8 cellular contexts compared by ENCODE assay signal in the genomic region with DNA sequence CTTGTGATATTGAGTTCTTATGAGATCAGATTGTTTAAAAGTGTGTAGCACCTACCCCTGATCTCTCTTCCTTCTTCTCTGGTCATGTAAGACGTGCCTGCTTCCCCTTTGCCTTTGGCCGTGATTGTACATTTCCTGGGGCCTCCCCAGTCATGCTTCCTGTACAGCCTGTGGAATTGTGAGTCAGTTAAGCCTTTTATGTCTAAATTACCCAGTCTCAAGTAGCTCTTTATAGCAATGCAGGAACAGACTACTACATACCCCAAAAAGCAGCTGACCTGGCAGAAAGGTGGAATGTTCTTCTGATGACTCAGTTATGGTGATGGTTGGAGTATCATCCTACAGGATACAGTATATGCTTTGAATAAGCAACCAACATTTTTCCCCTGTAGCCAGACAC. TPM values are rescaled to one million over a fixed set of nuclear protein-coding genes. Genes with fewer than 3 reads are reported as not detected.
DNase-seq lines count a peak whose midpoint lies in the region; ATAC-seq and TF ChIP-seq lines count a peak whose summit lies in the region.

No MANE protein-coding gene starts in this region.

- H3K27me3 ChIP-seq in transverse colon (no peaks in the 10 kb centered on the region), MM.1S (replicated peaks; ENCODE audit: insufficient read depth, low read length) (no peaks in the 10 kb centered on the region)

- no peaks in the 10 kb centered on the region for H3K79me2 ChIP-seq in MM.1S (ENCODE audit: low read length)

- whole genome bisulfite sequencing in transverse colon (ENCODE audit: low coverage in 1 of 2), 2 donors = 43 to 65% methylated on average over 1 to 2 of the region's 2 CpGs

- H3K27me3 Mint-ChIP-seq in type B pancreatic cell = no peaks in the 10 kb centered on the region

- no peaks in the 10 kb centered on the region for H3F3A ChIP-seq in MM.1S (ENCODE audit: insufficient read depth, low read length)

- H3K9me2 ChIP-seq in MM.1S (replicated peaks; ENCODE audit: insufficient read depth, low read length) = no peaks in the 10 kb centered on the region

- H3K9me3 Mint-ChIP-seq in type B pancreatic cell = no peaks in the 10 kb centered on the region

- H3K27ac ChIP-seq in transverse colon (no peak overlapping the region), MM.1S (ENCODE audit: low read length) (no peak overlapping the region)

- H3K4me3 ChIP-seq in transverse colon = no peak overlapping the region
- no peak overlapping the region for H3K4me3 ChIP-seq in MM.1S (ENCODE audit: low read length)

- DNase-seq in ELR (ENCODE audit: low read depth) = peak; percentile 90
- DNase-seq in NOMO-1 treated with dmso at 0.1 percent for 144 hours (lab: John Stamatoyannopoulos, UW; ENCODE audit: unreplicated experiment) = peak; percentile 71
- peak; percentile 21 for DNase-seq in dedifferentiated amniotic fluid mesenchymal stem cell (ENCODE audit: extremely low spot score)
- no peak for DNase-seq in omental fat pad (ENCODE audit: low spot score)
- no peak for DNase-seq in type B pancreatic cell (ENCODE audit: extremely low spot score, unreplicated experiment)
- no peak for DNase-seq in transverse colon
- DNase-seq in MM.1S = no peak

- H2AFZ ChIP-seq in MM.1S (ENCODE audit: low read length) = no peak overlapping the region

- intact Hi-C loops in transverse colon (cut with DNase I; ENCODE audit: low total_unique reads) = no loop called here

- TF ChIP-seq EP300 in transverse colon (IDR thresholded peaks at IDR 0.05; ENCODE audit: low read depth) = no peak

- in situ Hi-C loops in transverse colon (cut with MboI; ENCODE audit: low pct_ligation_motif_present in 1 of 4, low pct_unique_long_range_greater_than_20kb in 1 of 4, low sequenced_read_pairs in 3 of 4) = loop anchor here in 2 of 4 donors (25.0 kb wide), 2 partner anchors 111 to 264 kb away; a partner anchor contains a TSS

- H3K9me3 ChIP-seq in transverse colon = no peaks in the 10 kb centered on the region
- H3K9me3 ChIP-seq in MM.1S (replicated peaks; ENCODE audit: insufficient read depth, low read length) = no peaks in the 10 kb centered on the region

- peak; percentile 73 for ATAC-seq in omental fat pad (ENCODE audit: low FRiP score)
- no peak for ATAC-seq in GM21825 (IDR thresholded peaks at IDR 0.05; ENCODE audit: unreplicated experiment)

- no peaks in the 10 kb centered on the region for H4K20me1 ChIP-seq in MM.1S (ENCODE audit: insufficient read depth, low read length)

- TF ChIP-seq POLR2A in transverse colon (IDR thresholded peaks at IDR 0.05) = no peak

- H3K4me1 ChIP-seq in transverse colon (no peaks in the 10 kb centered on the region), MM.1S (ENCODE audit: low read length) (no peaks in the 10 kb centered on the region)

- H3K36me3 Mint-ChIP-seq in type B pancreatic cell = peaks cover 16% of the 10 kb centered on the region

- H3K4me3 Mint-ChIP-seq in type B pancreatic cell = no peak overlapping the region

- no peak for TF ChIP-seq CTCF in omental fat pad (IDR thresholded peaks at IDR 0.05)
- no peak for TF ChIP-seq CTCF in type B pancreatic cell (conservative IDR thresholded peaks at IDR 0.05)
- no peak for TF ChIP-seq CTCF in transverse colon (IDR thresholded peaks at IDR 0.05)
- no peak for TF ChIP-seq CTCF in MM.1S (IDR thresholded peaks at IDR 0.05; ENCODE audit: low read length)

- H3K9ac ChIP-seq in MM.1S (ENCODE audit: low read length) = no peak overlapping the region

- no peak overlapping the region for H3K4me2 ChIP-seq in MM.1S (ENCODE audit: low read depth, low read length)

- H3K36me3 ChIP-seq in transverse colon (peaks cover 0 to 8% (median 0%) of the 10 kb centered on the region in 4 donors), MM.1S (replicated peaks; ENCODE audit: insufficient read depth, low read length) (no peaks in the 10 kb centered on the region)

- H3K4me1 Mint-ChIP-seq in type B pancreatic cell (ENCODE audit: unreplicated experiment) = no peaks in the 10 kb centered on the region

- H3K27ac Mint-ChIP-seq in type B pancreatic cell = no peak overlapping the region

RNA-seq across cellular contexts. Expression of a gene that starts 11.4 kb away (rescaled TPM):
- total RNA-seq in omental fat pad (10 to 100 TPM; 20.3 to 48.6 (median 26.7) TPM), type B pancreatic cell (ENCODE audit: low replicate concordance) (8.4 and 10.1 TPM in 2 replicates), transverse colon (10 to 100 TPM in 2 of 4 donors, 1 to 10 TPM in 2; 4.6 to 15.7 (median 8.8) TPM)

Comparison
In these comparisons a context has a peak if more than half of its experiments do, and no peak if none do; other contexts are left out.
1. DNase-seq: peak in ELR (single experiment), NOMO-1 treated with dmso at 0.1 percent for 144 hours (single experiment) and dedifferentiated amniotic fluid mesenchymal stem cell (single experiment); none in omental fat pad (single experiment), type B pancreatic cell (single experiment), transverse colon (single experiment) and MM.1S (single experiment).